In the genomic region with DNA sequence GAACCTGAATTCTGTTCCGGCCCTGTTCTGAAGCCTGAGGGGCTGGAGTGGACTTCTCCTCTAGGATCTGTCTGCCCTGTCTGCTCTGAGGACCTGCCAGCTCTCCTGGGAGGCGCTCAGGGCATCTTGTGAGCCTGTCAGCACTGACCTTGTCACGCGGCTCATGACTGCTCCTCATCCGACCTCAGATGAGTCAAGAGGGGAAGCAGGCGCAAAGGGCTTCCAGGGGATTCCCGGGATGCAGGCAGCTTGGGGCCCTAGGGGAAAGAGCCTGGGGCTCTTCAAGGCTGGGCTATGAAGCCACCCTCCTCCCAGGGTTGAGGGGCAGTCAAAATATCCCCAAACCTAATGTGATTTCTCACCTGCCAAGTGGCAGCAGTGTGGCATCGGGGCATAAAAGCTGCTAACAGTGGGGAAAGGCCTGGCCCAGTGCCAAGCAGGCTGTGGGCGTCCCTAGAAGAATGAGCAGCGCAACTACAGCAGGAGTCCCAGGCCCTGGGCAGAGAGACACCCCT, we compare ENCODE assay signal across 8 cellular contexts. TPM values are rescaled to one million over a fixed set of nuclear protein-coding genes. Genes with fewer than 3 reads are reported as not detected.
DNase-seq lines count a peak whose midpoint lies in the region; ATAC-seq and TF ChIP-seq lines count a peak whose summit lies in the region.

No MANE protein-coding gene starts in this region.

- H2AFZ ChIP-seq in hepatocyte = no peak overlapping the region

- no peak overlapping the region for H3K4me2 ChIP-seq in hepatocyte

- H3K36me3 ChIP-seq in hepatocyte (replicated peaks; ENCODE audit: insufficient read depth, low read depth) = no peaks in the 10 kb centered on the region

- DNase-seq in NCI-H748 (lab: John Stamatoyannopoulos, UW; ENCODE audit: unreplicated experiment) = peak; percentile 32
- no peak for DNase-seq in NCI-H748 treated with DMSO at 0.1 percent for 48 hours (lab: John Stamatoyannopoulos, UW)
- DNase-seq in SW480 (ENCODE audit: low spot score) = peak; percentile 58
- DNase-seq in hepatocyte (ENCODE audit: low spot score) = peak; percentile 75
- peak; percentile 59 to 68 (median 67) for DNase-seq in stimulated activated CD4-positive, alpha-beta T cell treated with anti-CD3 and anti-CD28 coated beads, Interleukin-1b, Interleukin-23, amount 100 ng/mL, for 24 hours (ENCODE audit: low read depth in 4 of 4, low spot score in 1 of 4)
- no peak for DNase-seq in GDM1 (lab: John Stamatoyannopoulos, UW)

- H3K4me1 ChIP-seq in hepatocyte (ENCODE audit: insufficient read depth) = peaks cover 11% of the 10 kb centered on the region

- no peaks in the 10 kb centered on the region for H3K79me2 ChIP-seq in hepatocyte

- ATAC-seq in HG03175 (IDR thresholded peaks at IDR 0.05; ENCODE audit: unreplicated experiment) = peak; percentile 58

- H3K9me3 ChIP-seq in hepatocyte (ENCODE audit: low read depth) = no peaks in the 10 kb centered on the region

- H4K20me1 ChIP-seq in hepatocyte (ENCODE audit: insufficient read depth, poor library complexity, severe bottlenecking) = no peaks in the 10 kb centered on the region

- H3K9me2 ChIP-seq in hepatocyte (replicated peaks; ENCODE audit: insufficient read depth) = no peaks in the 10 kb centered on the region

- no peaks in the 10 kb centered on the region for H3K27me3 ChIP-seq in hepatocyte

- H3K4me3 ChIP-seq in hepatocyte = no peak overlapping the region

- H3K27ac ChIP-seq in adipose tissue (ENCODE audit: low read depth, low read length) (peak overlapping the region; percentile 36), hepatocyte (peak overlapping the region; percentile 72)

- TF ChIP-seq CTCF in hepatocyte (IDR thresholded peaks at IDR 0.05; ENCODE audit: poor library complexity) = no peak

- 17 to 54% (median 22%) methylated on average over 8 to 10 of the region's 10 CpGs for WGBS in adipose tissue, 3 donors
- 53% methylated on average over 10 of the region's 10 CpGs for WGBS in hepatocyte (ENCODE audit: low lambda C conversion rate, missing lambda C conversion rate)

RNA-seq across cellular contexts. Expression of gene ANKDD1A, which starts 27.6 kb away (rescaled TPM):
- polyA plus RNA-seq in adipose tissue = 1 to 10 TPM; 1.8 to 4.5 (median 3.4) TPM
- 1.8 and 3.6 TPM in 2 replicates for total RNA-seq in hepatocyte
- polyA plus RNA-seq in hepatocyte = 5.8 and 6.1 TPM in 2 replicates

RNA-seq across cellular contexts. Expression of gene PLEKHO2, which starts 42.3 kb away (rescaled TPM):
- polyA plus RNA-seq in adipose tissue (10 to 100 TPM in 2 of 3 donors, 1 to 10 TPM in 1; 7.2 to 63.6 (median 58.9) TPM), hepatocyte (15.1 and 19.7 TPM in 2 replicates)
- total RNA-seq in hepatocyte = 12.4 and 12.7 TPM in 2 replicates

RNA-seq across cellular contexts. Expression of gene PIF1, which starts 58.6 kb away (rescaled TPM):
- polyA plus RNA-seq in adipose tissue (under 1 TPM; 0.24 to 0.91 (median 0.79) TPM), hepatocyte (3.3 and 3.8 TPM in 2 replicates)
- total RNA-seq in hepatocyte = 0.76 and 1.5 TPM in 2 replicates

Comparison
In these comparisons a context has a peak if more than half of its experiments do, and no peak if none do; other contexts are left out.
1. DNase-seq: peak in NCI-H748 (single experiment), SW480 (single experiment), hepatocyte (single experiment) and stimulated activated CD4-positive, alpha-beta T cell treated with anti-CD3 and anti-CD28 coated beads, Interleukin-1b, Interleukin-23, amount 100 ng/mL, for 24 hours (4 of 4); none in NCI-H748 treated with DMSO at 0.1 percent for 48 hours (single experiment) and GDM1 (single experiment).